Comparison of ENCODE assay signal across 20 cellular contexts in genomic region chr2:216571909-216572513, GRCh38.
A peak's percentile ranks its signal among the peaks of the same experiment; 100 is the strongest.
DNase-seq lines count a peak whose midpoint lies in the region; ATAC-seq and TF ChIP-seq lines count a peak whose summit lies in the region.
"Had no signal": no experiment of that assay in that cellular context is flagged by ENCODE, and none has a peak within 500 bp of the region (broad histone marks: within the 10 kb centered on the region; RNA-seq: fewer than 3 reads in every experiment).

No MANE protein-coding gene starts in this region.

- CTCF ChIA-PET in activated CD8-positive, alpha-beta T cell treated with anti-CD3 and anti-CD28 coated beads for 36 hours (lab: Charles Lee), result no interaction called here
- CTCF ChIA-PET in activated CD8-positive, alpha-beta T cell treated with anti-CD3 and anti-CD28 coated beads, Interleukin-2, amount 10 ng/mL, durations not matched to agents 7 days and 5 days (lab: Charles Lee), result no interaction called here

- no peaks in the 10 kb centered on the region for H3K36me3 Mint-ChIP-seq in activated CD8-positive, alpha-beta T cell treated with anti-CD3 and anti-CD28 coated beads for 36 hours (ENCODE audit: low read depth)
- H3K36me3 Mint-ChIP-seq in activated CD8-positive, alpha-beta T cell treated with anti-CD3 and anti-CD28 coated beads, Interleukin-2, amount 10 ng/mL, durations not matched to agents 7 days and 5 days (ENCODE audit: low read depth), result no peaks in the 10 kb centered on the region
- H3K36me3 Mint-ChIP-seq in chondrocyte (ENCODE audit: low read depth) (peaks cover 2% of the 10 kb centered on the region), osteocyte (ENCODE audit: unreplicated experiment) (no peaks in the 10 kb centered on the region), HFFc6 (ENCODE audit: low read depth) (no peaks in the 10 kb centered on the region)
- H3K36me3 Mint-ChIP-seq: CD4-positive, CD25-positive, alpha-beta regulatory T cell; type B pancreatic cell had no signal

- peaks cover 5% of the 10 kb centered on the region for H3K9me3 Mint-ChIP-seq in activated CD8-positive, alpha-beta T cell treated with anti-CD3 and anti-CD28 coated beads for 36 hours
- no peaks in the 10 kb centered on the region for H3K9me3 Mint-ChIP-seq in activated CD8-positive, alpha-beta T cell treated with anti-CD3 and anti-CD28 coated beads, Interleukin-2, amount 10 ng/mL, durations not matched to agents 7 days and 5 days (ENCODE audit: insufficient read depth)
- peaks cover 6% of the 10 kb centered on the region for H3K9me3 Mint-ChIP-seq in chondrocyte (ENCODE audit: low read depth)
- peaks cover 6% of the 10 kb centered on the region for H3K9me3 Mint-ChIP-seq in osteocyte (ENCODE audit: unreplicated experiment)
- H3K9me3 Mint-ChIP-seq in HFFc6, result no peaks in the 10 kb centered on the region

- ATAC-seq in activated CD8-positive, alpha-beta T cell treated with anti-CD3 and anti-CD28 coated beads for 36 hours, result peak; percentile 60
- ATAC-seq in activated CD8-positive, alpha-beta T cell treated with anti-CD3 and anti-CD28 coated beads, Interleukin-2, amount 10 ng/mL, durations not matched to agents 7 days and 5 days, result no peak
- ATAC-seq in HG02870 (IDR thresholded peaks at IDR 0.05; ENCODE audit: unreplicated experiment), result peak; percentile 54
- no peak for ATAC-seq in HG03354 (IDR thresholded peaks at IDR 0.05; ENCODE audit: poor library complexity, severe bottlenecking, unreplicated experiment)
- ATAC-seq: GM23338, sciatic nerve, T-helper 17 cell had no signal

- POLR2A ChIA-PET in activated CD8-positive, alpha-beta T cell treated with anti-CD3 and anti-CD28 coated beads for 36 hours (lab: Charles Lee), result interaction anchor here (1.2 kb wide), 1 partner anchor 9 kb away, joined by 3 read pairs; no protein-coding TSS in a partner anchor
- POLR2A ChIA-PET in activated CD8-positive, alpha-beta T cell treated with anti-CD3 and anti-CD28 coated beads, Interleukin-2, amount 10 ng/mL, durations not matched to agents 7 days and 5 days (lab: Charles Lee), result no interaction called here

- no peak overlapping the region for H3K4me3 Mint-ChIP-seq in activated CD8-positive, alpha-beta T cell treated with anti-CD3 and anti-CD28 coated beads for 36 hours
- no peak overlapping the region for H3K4me3 Mint-ChIP-seq in activated CD8-positive, alpha-beta T cell treated with anti-CD3 and anti-CD28 coated beads, Interleukin-2, amount 10 ng/mL, durations not matched to agents 7 days and 5 days
- H3K4me3 Mint-ChIP-seq in chondrocyte (ENCODE audit: unreplicated experiment) (no peak overlapping the region), osteocyte (ENCODE audit: unreplicated experiment) (no peak overlapping the region), HFFc6 (no peak overlapping the region)
- H3K4me3 Mint-ChIP-seq: activated naive CD8-positive, alpha-beta T cell; CD4-positive, CD25-positive, alpha-beta regulatory T cell; GM23338; T-helper 17 cell; type B pancreatic cell had no signal

- peaks cover 10% of the 10 kb centered on the region for H3K4me1 Mint-ChIP-seq in activated CD8-positive, alpha-beta T cell treated with anti-CD3 and anti-CD28 coated beads for 36 hours (ENCODE audit: low read depth)
- peaks cover 11% of the 10 kb centered on the region for H3K4me1 Mint-ChIP-seq in activated CD8-positive, alpha-beta T cell treated with anti-CD3 and anti-CD28 coated beads, Interleukin-2, amount 10 ng/mL, durations not matched to agents 7 days and 5 days (ENCODE audit: low read depth)
- peaks cover 44% of the 10 kb centered on the region for H3K4me1 Mint-ChIP-seq in chondrocyte (ENCODE audit: low read depth)
- H3K4me1 Mint-ChIP-seq in osteocyte (ENCODE audit: unreplicated experiment), result peaks cover 40% of the 10 kb centered on the region
- H3K4me1 Mint-ChIP-seq in HFFc6 (ENCODE audit: low read depth), result peaks cover 4% of the 10 kb centered on the region
- H3K4me1 Mint-ChIP-seq: T-helper 17 cell had no signal

- no peak for TF ChIP-seq CTCF in activated CD8-positive, alpha-beta T cell treated with anti-CD3 and anti-CD28 coated beads for 36 hours (IDR thresholded peaks at IDR 0.05)
- no peak for TF ChIP-seq CTCF in chondrocyte (IDR thresholded peaks at IDR 0.05)
- TF ChIP-seq CTCF in osteocyte (IDR thresholded peaks at IDR 0.05), result no peak
- no peak for TF ChIP-seq CTCF in HFFc6 (IDR thresholded peaks at IDR 0.05)

- intact Hi-C loops in activated CD8-positive, alpha-beta T cell treated with anti-CD3 and anti-CD28 coated beads for 36 hours (cut with micrococcal nuclease), result no loop called here

- DNase-seq in activated CD8-positive, alpha-beta T cell treated with anti-CD3 and anti-CD28 coated beads for 36 hours, result peak; percentile 10
- no peak for DNase-seq in activated CD8-positive, alpha-beta T cell treated with anti-CD3 and anti-CD28 coated beads, Interleukin-2, amount 10 ng/mL, durations not matched to agents 7 days and 5 days
- no peak for DNase-seq in chondrocyte (ENCODE audit: low spot score)
- DNase-seq in osteocyte (ENCODE audit: extremely low spot score, unreplicated experiment), result no peak
- DNase-seq in HFFc6, result no peak
- DNase-seq in NCI-H2227 treated with DMSO at 0.1 percent for 48 hours (lab: John Stamatoyannopoulos, UW), result no peak
- DNase-seq: 8988T; CD4-positive, CD25-positive, alpha-beta regulatory T cell; effector memory CD4-positive, alpha-beta T cell; Kasumi-1; MV-4-11; NCI-H1694 treated with DMSO at 0.1 percent for 48 hours; NCI-H526 treated with DMSO at 0.1 percent for 48 hours; T-helper 17 cell had no signal

- peaks cover 5% of the 10 kb centered on the region for H3K27me3 Mint-ChIP-seq in activated CD8-positive, alpha-beta T cell treated with anti-CD3 and anti-CD28 coated beads for 36 hours
- peaks cover 19% of the 10 kb centered on the region for H3K27me3 Mint-ChIP-seq in activated CD8-positive, alpha-beta T cell treated with anti-CD3 and anti-CD28 coated beads, Interleukin-2, amount 10 ng/mL, durations not matched to agents 7 days and 5 days (ENCODE audit: low read depth)
- H3K27me3 Mint-ChIP-seq in chondrocyte (ENCODE audit: low read depth) (no peaks in the 10 kb centered on the region), osteocyte (ENCODE audit: unreplicated experiment) (no peaks in the 10 kb centered on the region), HFFc6 (ENCODE audit: insufficient read depth) (peaks cover 42% of the 10 kb centered on the region)
- H3K27me3 Mint-ChIP-seq: CD4-positive, CD25-positive, alpha-beta regulatory T cell; T-helper 17 cell had no signal

- no peak overlapping the region for H3K27ac Mint-ChIP-seq in activated CD8-positive, alpha-beta T cell treated with anti-CD3 and anti-CD28 coated beads for 36 hours
- no peak overlapping the region for H3K27ac Mint-ChIP-seq in activated CD8-positive, alpha-beta T cell treated with anti-CD3 and anti-CD28 coated beads, Interleukin-2, amount 10 ng/mL, durations not matched to agents 7 days and 5 days
- H3K27ac Mint-ChIP-seq in chondrocyte (ENCODE audit: unreplicated experiment) (peak overlapping the region; percentile 59), osteocyte (ENCODE audit: unreplicated experiment) (peak overlapping the region; percentile 83), HFFc6 (no peak overlapping the region)
- H3K27ac Mint-ChIP-seq: activated naive CD8-positive, alpha-beta T cell; GM23338; T-helper 17 cell; type B pancreatic cell had no signal

Comparison
In these comparisons a context has a peak if more than half of its experiments do, and no peak if none do; other contexts are left out.
1. ATAC-seq: peak in activated CD8-positive, alpha-beta T cell treated with anti-CD3 and anti-CD28 coated beads for 36 hours (single experiment) and HG02870 (single experiment); none in activated CD8-positive, alpha-beta T cell treated with anti-CD3 and anti-CD28 coated beads, Interleukin-2, amount 10 ng/mL, durations not matched to agents 7 days and 5 days (single experiment) and HG03354 (single experiment).
2. H3K27ac Mint-ChIP-seq: peak in chondrocyte (single experiment) and osteocyte (single experiment); none in activated CD8-positive, alpha-beta T cell treated with anti-CD3 and anti-CD28 coated beads for 36 hours (single experiment), activated CD8-positive, alpha-beta T cell treated with anti-CD3 and anti-CD28 coated beads, Interleukin-2, amount 10 ng/mL, durations not matched to agents 7 days and 5 days (single experiment) and HFFc6 (single experiment).